In genomic region chr5:54746346-54746745, GRCh38 we compare ENCODE assay signal across 16 cellular contexts.
"Had no signal": no experiment of that assay in that cellular context is flagged by ENCODE, and none has a peak within 500 bp of the region (broad histone marks: within the 10 kb centered on the region; RNA-seq: fewer than 3 reads in every experiment).

No MANE protein-coding gene starts in this region.

- DNase-seq: colonic mucosa; effector CD8-positive, alpha-beta T cell; heart left ventricle; hippocampal formation; mammary epithelial cell; mucosa of descending colon; natural killer cell; right cardiac atrium; stimulated activated CD4-positive, alpha-beta T cell treated with anti-CD3 and anti-CD28 coated beads, Interleukin-2, amount 100 ng/mL, for 48 hours; stimulated activated naive CD8-positive, alpha-beta T cell treated with anti-CD3 and anti-CD28 coated beads, Interleukin-15, Interleukin-2, amounts not matched to agents 100 U/mL and 50 U/mL, for 24 hours; upper lobe of right lung had no signal

- H3K4me2 ChIP-seq: smooth muscle cell had no signal

- H3K36me3 Mint-ChIP-seq: natural killer cell had no signal

- H3K4me3 Mint-ChIP-seq: natural killer cell, neural crest cell had no signal

- H3K9me3 ChIP-seq: colonic mucosa, heart left ventricle, mucosa of descending colon, tibial nerve, upper lobe of right lung, vagina had no signal

- H3K4me3 ChIP-seq: colonic mucosa, heart left ventricle, mucosa of descending colon, smooth muscle cell, tibial nerve, upper lobe of right lung, vagina had no signal

- H3K36me3 ChIP-seq: colonic mucosa, heart left ventricle, tibial nerve, upper lobe of right lung, vagina had no signal

- H3K27me3 ChIP-seq: colonic mucosa, heart left ventricle, tibial nerve, upper lobe of right lung, vagina had no signal

- H3K9me3 Mint-ChIP-seq: natural killer cell, neural crest cell had no signal

- H3K27ac ChIP-seq: colonic mucosa, tibial nerve, upper lobe of right lung, vagina had no signal

- ATAC-seq: heart left ventricle; left lobe of liver; mucosa of descending colon; natural killer cell; right cardiac atrium; stimulated activated naive CD8-positive, alpha-beta T cell treated with anti-CD3 and anti-CD28 coated beads, Interleukin-15, Interleukin-2, amounts not matched to agents 100 U/mL and 50 U/mL, for 24 hours; upper lobe of right lung had no signal
